In the genomic region with DNA sequence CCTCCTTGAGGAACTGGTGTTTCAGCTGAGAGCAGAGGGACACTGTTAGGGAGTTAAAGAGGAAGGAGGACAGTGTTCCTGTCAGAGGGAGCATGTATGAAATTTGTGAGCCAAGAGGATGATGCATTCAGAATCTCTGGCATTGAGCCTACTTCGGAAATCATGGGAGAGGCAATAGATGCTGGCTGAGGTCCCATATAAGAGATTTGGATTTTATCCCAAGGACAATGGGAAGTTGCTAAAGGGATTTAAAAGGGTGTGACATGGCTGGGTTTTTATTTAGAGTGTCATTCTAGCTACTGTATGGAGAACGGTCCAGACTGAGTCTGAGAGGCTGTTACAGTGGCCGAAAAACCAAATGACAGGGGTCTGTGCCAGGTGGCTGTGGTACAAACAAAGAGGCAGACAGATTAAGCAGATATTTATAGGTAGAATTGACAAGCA, we compare ENCODE assay signal across 12 cellular contexts.
DNase-seq lines count a peak whose midpoint lies in the region; ATAC-seq and TF ChIP-seq lines count a peak whose summit lies in the region.
"Had no signal": no experiment of that assay in that cellular context is flagged by ENCODE, and none has a peak within 500 bp of the region (broad histone marks: within the 10 kb centered on the region; RNA-seq: fewer than 3 reads in every experiment).

No MANE protein-coding gene starts in this region.

- H3K9ac ChIP-seq in SK-N-SH: no peak overlapping the region
- no peak overlapping the region for H3K9ac ChIP-seq in Karpas-422 (ENCODE audit: low read length)

- no peak for TF ChIP-seq RAD21 in SK-N-SH (IDR thresholded peaks at IDR 0.05; ENCODE audit: low read length)

- no peaks in the 10 kb centered on the region for H3K36me3 ChIP-seq in SK-N-SH (replicated peaks in 1 of 2; ENCODE audit: control insufficient read depth in 1 of 2, insufficient read depth in 2 of 2, low read length in 1 of 2)
- no peaks in the 10 kb centered on the region for H3K36me3 ChIP-seq in Karpas-422 (ENCODE audit: insufficient read depth, low read length)
- H3K36me3 ChIP-seq: tibial nerve had no signal

- POLR2A ChIA-PET in SK-N-SH (lab: Yijun Ruan, JAX): no interaction called here

- no peak for TF ChIP-seq CTCF in SK-N-SH (IDR thresholded peaks at IDR 0.05)

- CTCF ChIA-PET in SK-N-SH (lab: Yijun Ruan, JAX): no interaction called here

- H4K20me1 ChIP-seq in SK-N-SH (ENCODE audit: insufficient read depth): no peaks in the 10 kb centered on the region
- no peaks in the 10 kb centered on the region for H4K20me1 ChIP-seq in Karpas-422 (ENCODE audit: insufficient read depth, low read depth, low read length)

- DNase-seq in NCI-H82 (lab: John Stamatoyannopoulos, UW) (peak; percentile 64), NCI-H82 treated with DMSO at 0.1 percent for 48 hours (lab: John Stamatoyannopoulos, UW; ENCODE audit: unreplicated experiment) (no peak), SK-N-SH (no peak), fibroblast of peridontal ligament (ENCODE audit: extremely low read depth) (peak; percentile 71), skeletal muscle cell (ENCODE audit: low read depth) (peak; percentile 63), Karpas-422 (no peak)
- no peak for DNase-seq in activated CD4-positive, alpha-beta T cell treated with anti-CD3 and anti-CD28 coated beads for 1 hour
- DNase-seq: GF-D8, NCI-H146 had no signal

- no peaks in the 10 kb centered on the region for H3F3A ChIP-seq in SK-N-SH (replicated peaks; ENCODE audit: insufficient read depth)

- H3K27ac ChIP-seq in SK-N-SH (ENCODE audit: low read depth in 2 of 2, low read length in 1 of 2) (no peak overlapping the region), Karpas-422 (ENCODE audit: low read length) (no peak overlapping the region)
- H3K27ac ChIP-seq: SK-N-MC, tibial nerve had no signal

- no peaks in the 10 kb centered on the region for H3K9me2 ChIP-seq in SK-N-SH
- no peaks in the 10 kb centered on the region for H3K9me2 ChIP-seq in Karpas-422 (replicated peaks; ENCODE audit: insufficient read depth, low read length)

- H3K4me2 ChIP-seq in SK-N-SH (peak overlapping the region; percentile 24; the same call in 1 of the 2 replicates), Karpas-422 (ENCODE audit: low read depth, low read length, poor library complexity, severe bottlenecking) (no peak overlapping the region)

- ATAC-seq in HG03139 (IDR thresholded peaks at IDR 0.05; ENCODE audit: unreplicated experiment): no peak

- no peaks in the 10 kb centered on the region for H3K9me3 ChIP-seq in SK-N-SH
- H3K9me3 ChIP-seq in Karpas-422 (ENCODE audit: low read length): no peaks in the 10 kb centered on the region
- H3K9me3 ChIP-seq: tibial nerve had no signal

- no peak overlapping the region for H2AFZ ChIP-seq in SK-N-SH (ENCODE audit: low read depth)
- no peak overlapping the region for H2AFZ ChIP-seq in Karpas-422 (ENCODE audit: low read length)

- WGBS in SK-N-SH (ENCODE audit: low lambda C conversion rate): 10% methylated on average over 3 of the region's 3 CpGs

- H3K79me2 ChIP-seq in SK-N-SH (ENCODE audit: insufficient read depth) (no peaks in the 10 kb centered on the region), Karpas-422 (ENCODE audit: low read length) (no peaks in the 10 kb centered on the region)

- H3K4me1 ChIP-seq in SK-N-SH (ENCODE audit: control insufficient read depth in 1 of 2, insufficient read depth in 2 of 2, low read depth in 1 of 2, low read length in 1 of 2): peaks cover 0 to 5% of the 10 kb centered on the region in 2 experiments; a peak in 2 of 4 replicates
- H3K4me1 ChIP-seq in Karpas-422 (ENCODE audit: low read length): no peaks in the 10 kb centered on the region

- H3K27me3 ChIP-seq in SK-N-SH (ENCODE audit: insufficient read depth): no peaks in the 10 kb centered on the region
- H3K27me3 ChIP-seq in Karpas-422 (ENCODE audit: low read length): no peaks in the 10 kb centered on the region
- H3K27me3 ChIP-seq: tibial nerve had no signal

- H3K4me3 ChIP-seq in SK-N-SH (ENCODE audit: low read depth in 2 of 2, low read length in 1 of 2) (no peak overlapping the region), skeletal muscle cell (ENCODE audit: low read depth, low read length) (no peak overlapping the region), Karpas-422 (ENCODE audit: low read length) (no peak overlapping the region)
- H3K4me3 ChIP-seq: SK-N-MC, tibial nerve had no signal

- TF ChIP-seq EP300 in SK-N-SH (IDR thresholded peaks at IDR 0.05; ENCODE audit: borderline replicate concordance in 1 of 2, low read depth in 1 of 2, low read length in 1 of 2): no peak

TF ChIP-seq in SK-N-SH, 30 proteins besides CTCF, POLR2A, EP300 and RAD21:
- TF ChIP-seq, protein P1, sequence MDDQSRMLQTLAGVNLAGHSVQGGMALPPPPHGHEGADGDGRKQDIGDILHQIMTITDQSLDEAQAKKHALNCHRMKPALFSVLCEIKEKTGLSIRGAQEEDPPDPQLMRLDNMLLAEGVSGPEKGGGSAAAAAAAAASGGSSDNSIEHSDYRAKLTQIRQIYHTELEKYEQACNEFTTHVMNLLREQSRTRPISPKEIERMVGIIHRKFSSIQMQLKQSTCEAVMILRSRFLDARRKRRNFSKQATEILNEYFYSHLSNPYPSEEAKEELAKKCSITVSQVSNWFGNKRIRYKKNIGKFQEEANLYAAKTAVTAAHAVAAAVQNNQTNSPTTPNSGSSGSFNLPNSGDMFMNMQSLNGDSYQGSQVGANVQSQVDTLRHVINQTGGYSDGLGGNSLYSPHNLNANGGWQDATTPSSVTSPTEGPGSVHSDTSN (IDR thresholded peaks at IDR 0.05): peak; percentile 7; the same call in 1 of the 2 replicates
- TF ChIP-seq NFIC (IDR thresholded peaks at IDR 0.05; ENCODE audit: borderline replicate concordance): peak; percentile 75
- peak; percentile 19; the same call in 1 of the 2 replicates for TF ChIP-seq RXRA (IDR thresholded peaks at IDR 0.05; ENCODE audit: borderline replicate concordance, low read depth)
- TF ChIP-seq JUND (IDR thresholded peaks at IDR 0.05): no peak

Comparison
In these comparisons a context has a peak if more than half of its experiments do, and no peak if none do; other contexts are left out.
1. DNase-seq: peak in NCI-H82 (single experiment), fibroblast of peridontal ligament (single experiment) and skeletal muscle cell (single experiment); none in NCI-H82 treated with DMSO at 0.1 percent for 48 hours (single experiment), SK-N-SH (single experiment), Karpas-422 (single experiment) and activated CD4-positive, alpha-beta T cell treated with anti-CD3 and anti-CD28 coated beads for 1 hour (single experiment).